In genomic region chr9:93580654-93581380, GRCh38 we compare ENCODE assay signal across 10 cellular contexts. TPM values are rescaled to one million over a fixed set of nuclear protein-coding genes. Genes with fewer than 3 reads are reported as not detected.
A peak's percentile ranks its signal among the peaks of the same experiment; 100 is the strongest.
DNase-seq lines count a peak whose midpoint lies in the region; TF ChIP-seq lines count a peak whose summit lies in the region.
"Had no signal": no experiment of that assay in that cellular context is flagged by ENCODE, and none has a peak within 500 bp of the region (broad histone marks: within the 10 kb centered on the region; RNA-seq: fewer than 3 reads in every experiment).

No MANE protein-coding gene starts in this region.

- H3K9me3 ChIP-seq in esophagus muscularis mucosa, result no peaks in the 10 kb centered on the region
- H3K9me3 ChIP-seq in mucosa of stomach (ENCODE audit: control insufficient read depth, low read length), result no peaks in the 10 kb centered on the region
- no peaks in the 10 kb centered on the region for H3K9me3 ChIP-seq in tibial artery

- no peak overlapping the region for H3K4me3 ChIP-seq in esophagus muscularis mucosa
- H3K4me3 ChIP-seq in mucosa of stomach (ENCODE audit: low read length), result no peak overlapping the region
- H3K4me3 ChIP-seq in tibial artery, result no peak overlapping the region
- H3K4me3 ChIP-seq: skin epidermis had no signal

- H3K4me1 ChIP-seq in esophagus muscularis mucosa (peaks cover 53 to 69% (median 61%) of the 10 kb centered on the region in 4 donors), mucosa of stomach (ENCODE audit: control insufficient read depth, insufficient read depth, low read length) (peaks cover 47% of the 10 kb centered on the region), tibial artery (peaks cover 0 to 57% (median 38%) of the 10 kb centered on the region in 4 donors)

- no peak for TF ChIP-seq CTCF in esophagus muscularis mucosa (IDR thresholded peaks at IDR 0.05)
- TF ChIP-seq CTCF in tibial artery (IDR thresholded peaks at IDR 0.05), result no peak

- TF ChIP-seq EP300 in esophagus muscularis mucosa (IDR thresholded peaks at IDR 0.05), result no peak

- DNase-seq in activated effector memory CD4-positive, alpha-beta T cell treated with anti-CD3 and anti-CD28 coated beads, Interleukin-2, amount 50 U/mL, for 16 hours, result peak; percentile 45
- no peak for DNase-seq in activated effector memory CD4-positive, alpha-beta T cell treated with Interleukin-2 at 50 U/mL for 16 hours
- DNase-seq in esophagus muscularis mucosa (ENCODE audit: extremely low spot score) (peak; percentile 77), tibial artery (peak in 1 of 2 donors; percentile 57), NCI-H2107 (lab: John Stamatoyannopoulos, UW) (no peak), anterior cingulate cortex (lab: John Stamatoyannopoulos, UW) (no peak), Kasumi-1 (lab: John Stamatoyannopoulos, UW) (no peak)
- DNase-seq: EL had no signal

- intact Hi-C loops in esophagus muscularis mucosa (cut with DNase I), result no loop called here
- intact Hi-C loops in tibial artery (cut with DNase I; ENCODE audit: low total_unique reads), result loop anchor here (10.0 kb wide), 1 partner anchor 136 kb away; no protein-coding TSS in a partner anchor

- H3K27ac ChIP-seq in esophagus muscularis mucosa (replicated peaks in 1 of 4) (peak overlapping the region; percentile 60 to 97 (median 94)), tibial artery (peak overlapping the region; percentile 90 to 96)

- WGBS in esophagus muscularis mucosa, result 62% methylated on average over 10 of the region's 10 CpGs

- TF ChIP-seq POLR2A in esophagus muscularis mucosa (IDR thresholded peaks at IDR 0.05; ENCODE audit: low read depth), result no peak

- H3K27me3 ChIP-seq in esophagus muscularis mucosa, result no peaks in the 10 kb centered on the region
- no peaks in the 10 kb centered on the region for H3K27me3 ChIP-seq in mucosa of stomach (ENCODE audit: control insufficient read depth, insufficient read depth, low read length)
- no peaks in the 10 kb centered on the region for H3K27me3 ChIP-seq in tibial artery

- H3K36me3 ChIP-seq in esophagus muscularis mucosa (no peaks in the 10 kb centered on the region), mucosa of stomach (ENCODE audit: control insufficient read depth, insufficient read depth, low read length) (no peaks in the 10 kb centered on the region), tibial artery (no peaks in the 10 kb centered on the region)

- H3K9ac ChIP-seq in mucosa of stomach (ENCODE audit: low read length), result peak overlapping the region; percentile 8

RNA-seq across cellular contexts. Expression of gene PHF2, which starts 4.4 kb away (rescaled TPM):
- total RNA-seq in esophagus muscularis mucosa, result 10 to 100 TPM; 35.7 to 53.5 (median 43.2) TPM

Comparison
In these comparisons a context has a peak if more than half of its experiments do, and no peak if none do; other contexts are left out.
1. DNase-seq: peak in activated effector memory CD4-positive, alpha-beta T cell treated with anti-CD3 and anti-CD28 coated beads, Interleukin-2, amount 50 U/mL, for 16 hours (single experiment) and esophagus muscularis mucosa (single experiment); none in activated effector memory CD4-positive, alpha-beta T cell treated with Interleukin-2 at 50 U/mL for 16 hours (single experiment), NCI-H2107 (single experiment), anterior cingulate cortex (0 of 58) and Kasumi-1 (0 of 2).